ENCODE assay signal across 9 cellular contexts in the genomic region with DNA sequence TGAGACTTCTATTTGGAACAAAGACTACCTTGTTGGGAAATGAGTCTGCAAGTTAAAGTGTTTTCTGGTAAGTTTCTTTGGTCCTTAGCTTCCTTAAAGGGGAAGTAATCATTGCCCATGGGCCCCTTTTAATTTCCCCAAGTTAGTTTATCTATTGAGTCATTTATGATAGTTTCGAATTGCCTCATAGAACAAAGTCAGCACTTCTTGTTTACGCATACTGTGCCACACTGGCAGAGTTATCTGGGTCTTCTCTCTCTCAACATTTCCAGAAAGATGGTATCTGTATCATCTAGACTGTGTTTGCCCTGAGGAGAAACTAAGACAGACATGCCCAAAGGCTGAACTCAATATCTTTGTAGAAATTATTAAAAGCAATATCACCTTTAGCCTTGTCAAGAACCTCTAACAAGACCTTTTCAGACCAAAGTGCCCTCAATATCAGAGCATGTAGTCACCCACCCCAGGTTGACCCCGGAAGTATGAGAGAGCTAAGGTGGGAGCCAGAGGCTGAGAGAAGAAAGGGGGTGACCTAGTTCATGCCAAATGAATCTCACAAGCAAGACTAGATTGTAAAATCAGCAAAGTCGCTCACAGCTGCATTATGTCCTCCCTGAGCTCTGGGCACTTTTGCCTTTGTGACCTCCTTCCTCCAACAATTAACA. TPM values are rescaled to one million over a fixed set of nuclear protein-coding genes. Genes with fewer than 3 reads are reported as not detected.
DNase-seq lines count a peak whose midpoint lies in the region; ATAC-seq and TF ChIP-seq lines count a peak whose summit lies in the region.
"Had no signal": no experiment of that assay in that cellular context is flagged by ENCODE, and none has a peak within 500 bp of the region (broad histone marks: within the 10 kb centered on the region; RNA-seq: fewer than 3 reads in every experiment).

No MANE protein-coding gene starts in this region.

- peak; percentile 80 to 92 for ATAC-seq in activated CD4-positive, CD25-positive, alpha-beta regulatory T cell treated with anti-CD3 and anti-CD28 coated beads, Interleukin-2, amount 50 U/mL, for 24 hours
- ATAC-seq in HG02938 (IDR thresholded peaks at IDR 0.05; ENCODE audit: unreplicated experiment) (peak; percentile 88), T-helper 17 cell (peak; percentile 65), GM21723 (IDR thresholded peaks at IDR 0.05; ENCODE audit: unreplicated experiment) (no peak)

- H3K4me3 ChIP-seq in spleen, result no peak overlapping the region

- no peak for TF ChIP-seq POLR2A in spleen (IDR thresholded peaks at IDR 0.05)

- DNase-seq in activated CD4-positive, CD25-positive, alpha-beta regulatory T cell (lab: John Stamatoyannopoulos, UW), result no peak
- DNase-seq in T-helper 17 cell (no peak), spleen (no peak), cerebellar cortex (ENCODE audit: low spot score) (no peak)
- DNase-seq in activated CD4-positive, alpha-beta T cell treated with anti-CD3 and anti-CD28 coated beads for 1 hour, result no peak
- DNase-seq: NCI-H526 had no signal

- H3K27me3 ChIP-seq in spleen (replicated peaks in 1 of 7), result no peaks in the 10 kb centered on the region

- no peaks in the 10 kb centered on the region for H3K27me3 Mint-ChIP-seq in T-helper 17 cell

- intact Hi-C loops in spleen (cut with DNase I; ENCODE audit: low total_unique reads), result no loop called here

- H3K4me1 ChIP-seq in spleen, result peaks cover 0 to 23% (median 0%) of the 10 kb centered on the region in 6 donors

- H3K4me1 Mint-ChIP-seq in T-helper 17 cell, result peaks cover 5% of the 10 kb centered on the region

- H3K4me3 Mint-ChIP-seq in T-helper 17 cell, result no peak overlapping the region

- TF ChIP-seq CTCF in spleen (IDR thresholded peaks at IDR 0.05 in 8 of 11, conservative IDR thresholded peaks at IDR 0.05 in 3 of 11), result no peak

- H3K9me3 ChIP-seq in T-helper 17 cell (ENCODE audit: control insufficient read depth, low read length, poor library complexity, severe bottlenecking) (no peaks in the 10 kb centered on the region), spleen (no peaks in the 10 kb centered on the region)

- peaks cover 3% of the 10 kb centered on the region for H3K36me3 Mint-ChIP-seq in T-helper 17 cell (ENCODE audit: low read depth)

- peak overlapping the region in 5 of 8 donors; percentile 35 to 72 (median 69) for H3K27ac ChIP-seq in spleen

- 50 to 65% (median 55%) methylated on average over 4 of the region's 4 CpGs for WGBS in spleen, 5 donors

- peak overlapping the region; percentile 54 for H3K27ac Mint-ChIP-seq in T-helper 17 cell

- H3K36me3 ChIP-seq in spleen, result no peaks in the 10 kb centered on the region

RNA-seq across cellular contexts. Expression of a gene that starts 40.0 kb away (rescaled TPM):
- total RNA-seq in T-helper 17 cell (10 to 100 TPM; 14.9 to 16.6 TPM), spleen (10 to 100 TPM; 13.7 to 28.6 (median 16.1) TPM)
- 10 to 100 TPM in 1 of 3 donors, 1 to 10 TPM in 2; 9.4 to 10.7 (median 9.8) TPM for polyA plus RNA-seq in spleen

RNA-seq across cellular contexts. Expression of a gene that starts 51.9 kb away (rescaled TPM):
- 10 to 100 TPM; 33.1 to 36.5 TPM for total RNA-seq in T-helper 17 cell
- 10 to 100 TPM; 26.9 to 61.7 (median 42.4) TPM for total RNA-seq in spleen
- polyA plus RNA-seq in spleen, result 1 to 10 TPM; 3.8 to 7.2 (median 5.9) TPM
